ENCODE assay signal across 9 cellular contexts in genomic region chr5:39274388-39275085, GRCh38. TPM values are rescaled to one million over a fixed set of nuclear protein-coding genes. Genes with fewer than 3 reads are reported as not detected.
DNase-seq lines count a peak whose midpoint lies in the region; ATAC-seq, FAIRE-seq and TF ChIP-seq lines count a peak whose summit lies in the region.
"Had no signal": no experiment of that assay in that cellular context is flagged by ENCODE, and none has a peak within 500 bp of the region (broad histone marks: within the 10 kb centered on the region; RNA-seq: fewer than 3 reads in every experiment).

No MANE protein-coding gene starts in this region.

- H3K36me3 ChIP-seq in DOHH2 (ENCODE audit: control insufficient read depth, low read length) (no peaks in the 10 kb centered on the region), GM12878 (ENCODE audit: control insufficient read depth in 2 of 2, insufficient read depth in 2 of 2, low read length in 1 of 2) (no peaks in the 10 kb centered on the region), small intestine (ENCODE audit: control insufficient read depth in 2 of 2, insufficient read depth in 2 of 2, low read length in 2 of 2) (no peaks in the 10 kb centered on the region)

- H3F3A ChIP-seq in DOHH2 (ENCODE audit: control insufficient read depth, insufficient read depth), result no peaks in the 10 kb centered on the region

- in situ Hi-C loops in GM12878 (cut with MboI), result no loop called here

- no peak for TF ChIP-seq POLR2A in GM12878 (IDR thresholded peaks at IDR 0.05; ENCODE audit: low read depth, low read length)

- H3K27me3 ChIP-seq in DOHH2 (ENCODE audit: control insufficient read depth, low read length) (no peaks in the 10 kb centered on the region), GM12878 (replicated peaks in 1 of 2; ENCODE audit: control insufficient read depth in 2 of 2, insufficient read depth in 2 of 2, low read length in 1 of 2) (no peaks in the 10 kb centered on the region), small intestine (ENCODE audit: control insufficient read depth in 2 of 2, insufficient read depth in 2 of 2, low read length in 2 of 2) (no peaks in the 10 kb centered on the region)

- no peak overlapping the region for H3K9ac ChIP-seq in GM12878 (ENCODE audit: control insufficient read depth, insufficient read depth, low read length)

- H3K4me3 ChIP-seq in DOHH2 (ENCODE audit: low read length) (0 out of 2 replicates have a peak overlapping the region, but pooled peaks have one; percentile 14), GM12878 (peak overlapping the region; percentile 49), small intestine (ENCODE audit: low read depth in 1 of 2, low read length in 2 of 2) (no peak overlapping the region)

- no peaks in the 10 kb centered on the region for H4K20me1 ChIP-seq in DOHH2 (ENCODE audit: control insufficient read depth, insufficient read depth, low read depth, low read length)
- no peaks in the 10 kb centered on the region for H4K20me1 ChIP-seq in GM12878 (ENCODE audit: control insufficient read depth, insufficient read depth)

- H3K9me2 ChIP-seq in DOHH2 (replicated peaks; ENCODE audit: control insufficient read depth, low read length), result no peaks in the 10 kb centered on the region

- H2AFZ ChIP-seq in GM12878 (ENCODE audit: control insufficient read depth, low read depth, low read length), result peak overlapping the region; percentile 60

- POLR2A ChIA-PET in GM12878 (lab: Charles Lee), result interaction anchor here (1.2 to 1.7 kb wide), 4 partner anchors 10 to 43 kb away, joined by 3 to 6 read pairs (median 4); no protein-coding TSS in a partner anchor

- peak; percentile 59 for DNase-seq in GM20000 (ENCODE audit: low spot score)
- DNase-seq in GM12878 (ENCODE audit: low read depth, low spot score), result peak; percentile 27
- DNase-seq in small intestine, result peak; percentile 31
- no peak for DNase-seq in NCI-H1694 (lab: John Stamatoyannopoulos, UW)
- DNase-seq in posterior vena cava (ENCODE audit: low spot score), result no peak
- DNase-seq in T1000 (lab: John Stamatoyannopoulos, UW), result no peak

- no peaks in the 10 kb centered on the region for H3K79me2 ChIP-seq in DOHH2 (ENCODE audit: control insufficient read depth, low read length)
- H3K79me2 ChIP-seq in GM12878 (ENCODE audit: control insufficient read depth, insufficient read depth, low read length), result no peaks in the 10 kb centered on the region; the same call in 1 of the 2 replicates

- intact Hi-C loops in GM12878 (cut with micrococcal nuclease; ENCODE audit: unreplicated experiment) (no loop called here), posterior vena cava (cut with DNase I) (no loop called here)

- H3K4me1 ChIP-seq in DOHH2 (ENCODE audit: control insufficient read depth, low read length) (0 out of 2 replicates have a peak, but pooled peaks cover 5% of the 10 kb centered on the region), GM12878 (ENCODE audit: control insufficient read depth, insufficient read depth, low read length) (0 out of 2 replicates have a peak, but pooled peaks cover 3% of the 10 kb centered on the region), small intestine (ENCODE audit: control insufficient read depth in 2 of 2, insufficient read depth in 1 of 2, low read depth in 1 of 2, low read length in 1 of 2) (no peaks in the 10 kb centered on the region)

- WGBS in GM12878 (ENCODE audit: insufficient coverage, insufficient replicate concordance, low lambda C conversion rate, missing lambda C conversion rate), result 34% methylated on average over 3 of the region's 3 CpGs
- 41 to 52% (median 49%) methylated on average over 3 of the region's 3 CpGs for WGBS in small intestine, 3 donors

- CTCF ChIA-PET in GM12878 (lab: Yijun Ruan, JAX), result interaction anchor here (0.8 to 3.6 kb wide), 8 partner anchors 9 to 194 kb away, joined by 3 to 34 read pairs (median 6); partner anchors contain the start of gene FYB1

- SMC1A ChIA-PET in GM12878 (lab: Charles Lee; ENCODE audit: uncharacterized antibody, unreplicated experiment), result interaction anchor here (0.7 to 4.6 kb wide), 14 partner anchors 9 to 203 kb away, joined by 3 to 31 read pairs (median 6); partner anchors contain the start of gene FYB1

- ATAC-seq in HG03565 (IDR thresholded peaks at IDR 0.05; ENCODE audit: unreplicated experiment), result peak; percentile 84
- peak; percentile 90 for ATAC-seq in GM12878
- ATAC-seq: HCT116 had no signal

- no peak for FAIRE-seq in GM12878 (lab: Jason Lieb, UNC)
- no peak for FAIRE-seq in small intestine (lab: Jason Lieb, UNC)

- H3K9me3 ChIP-seq in DOHH2 (ENCODE audit: control insufficient read depth, insufficient read depth, low read length), result no peaks in the 10 kb centered on the region
- H3K9me3 ChIP-seq in GM12878 (replicated peaks; ENCODE audit: control insufficient read depth, insufficient read depth, low read length), result no peaks in the 10 kb centered on the region; the same call in 1 of the 3 replicates
- H3K9me3 ChIP-seq in small intestine (ENCODE audit: control insufficient read depth, low read depth), result no peaks in the 10 kb centered on the region

- no peak for TF ChIP-seq CTCF in DOHH2 (IDR thresholded peaks at IDR 0.05; ENCODE audit: low read depth, low read length, poor library complexity, severe bottlenecking)
- TF ChIP-seq CTCF in GM20000 (IDR thresholded peaks at IDR 0.05; ENCODE audit: extremely low read depth, missing control alignments), result no peak
- no peak for TF ChIP-seq CTCF in GM12878 (IDR thresholded peaks at IDR 0.05 in 2 of 3, conservative IDR thresholded peaks at IDR 0.05 in 1 of 3; ENCODE audit: control insufficient read depth in 2 of 3, extremely low read depth in 1 of 3, insufficient read depth in 1 of 3, low read depth in 3 of 3, low read length in 3 of 3)

- H3K4me2 ChIP-seq in DOHH2 (ENCODE audit: low read length), result peak overlapping the region; percentile 18
- peak overlapping the region; percentile 49 for H3K4me2 ChIP-seq in GM12878 (ENCODE audit: control insufficient read depth, insufficient read depth)

- RAD21 ChIA-PET in GM12878 (lab: Charles Lee; ENCODE audit: unreplicated experiment), result interaction anchor here (0.6 to 2.3 kb wide), 10 partner anchors 9 to 100 kb away, joined by 3 to 15 read pairs (median 6); no protein-coding TSS in a partner anchor

- no peak for TF ChIP-seq RAD21 in GM12878 (IDR thresholded peaks at IDR 0.05; ENCODE audit: insufficient read depth, low read depth, low read length)

- BruUV-seq in GM12878 (replicated peaks; lab: Mats Ljungman, UMichigan), result no TSS peak

- H3K27ac ChIP-seq in DOHH2 (ENCODE audit: low read depth, low read length), result no peak overlapping the region
- H3K27ac ChIP-seq in GM12878 (ENCODE audit: control insufficient read depth, insufficient read depth), result peak overlapping the region; percentile 76
- peak overlapping the region; percentile 60 to 67 for H3K27ac ChIP-seq in small intestine (ENCODE audit: low read depth in 1 of 2, low read length in 1 of 2)

- TF ChIP-seq EP300 in GM12878 (IDR thresholded peaks at IDR 0.05; ENCODE audit: borderline replicate concordance in 1 of 2, control insufficient read depth in 1 of 2, low read depth in 2 of 2, low read length in 2 of 2), result no peak

RNA-seq across cellular contexts. Expression of gene FYB1, which starts 55.2 kb away (rescaled TPM):
- 43.4 and 50.7 TPM in 2 replicates for total RNA-seq in GM12878 (2013; cell fraction: nucleolus; rRNA removed)
- total RNA-seq in GM12878 (2014; rRNA removed), result 0.06 and 0.27 TPM in 2 replicates
- 0.40 and 0.55 TPM in 2 replicates for total RNA-seq in GM12878 (2014; rRNA removed; fragmentation: Illumina TruSeq; extraction: Trizol)
- 0.26 and 0.56 TPM in 2 replicates for total RNA-seq in GM12878 (2021)
- 0.22 TPM for polyA plus RNA-seq in GM12878 (2011; ENCODE audit: low read depth)
- polyA plus RNA-seq in GM12878 (2011; rRNA removed), result 4.3 and 5.8 TPM in 2 replicates
- polyA plus RNA-seq in GM12878 (2011; cell fraction: cytosol; rRNA removed), result 1.3 and 1.7 TPM in 2 replicates
- polyA plus RNA-seq in GM12878 (2011; cell fraction: nucleus; rRNA removed), result 2.9 and 3.2 TPM in 2 replicates
- polyA plus RNA-seq in GM12878 (2012), result 1.6 and 2.8 TPM in 2 replicates
- 0.10 and 0.18 TPM in 2 replicates for polyA plus RNA-seq in GM12878 (2014; fragmentation: Illumina TruSeq; extraction: Trizol)
- under 1 TPM; 0.24 to 0.92 TPM for polyA plus RNA-seq in GM12878 (2014; fragmentation: Nextera tagmentation; extraction: Ambion mirVana)
- polyA plus RNA-seq in GM12878 (2014; rRNA removed), result 0.05 and 0.17 TPM in 2 replicates
- not detected for polyA plus RNA-seq in GM12878 (2016; fragmentation: Nextera tagmentation; extraction: Ambion mirVana)
- polyA minus RNA-seq in GM12878 (2011; rRNA and poly(A)+ RNA removed), result 2.0 and 2.1 TPM in 2 replicates
- 0.67 and 1.5 TPM in 2 replicates for polyA minus RNA-seq in GM12878 (2011; cell fraction: cytosol; rRNA and poly(A)+ RNA removed)
- polyA minus RNA-seq in GM12878 (2011; cell fraction: nucleus; rRNA and poly(A)+ RNA removed), result 3.6 and 4.4 TPM in 2 replicates
- 10 to 100 TPM in 1 of 3 donors, 1 to 10 TPM in 2; 3.5 to 12.4 (median 3.6) TPM for polyA plus RNA-seq in small intestine
- total RNA-seq in posterior vena cava, result 10 to 100 TPM; 10.1 to 26.0 TPM

Comparison
In these comparisons a context has a peak if more than half of its experiments do, and no peak if none do; other contexts are left out.
1. H3K4me3 ChIP-seq: peak in DOHH2 (single experiment) and GM12878 (single experiment); none in small intestine (0 of 2).
2. DNase-seq: peak in GM20000 (single experiment), GM12878 (single experiment) and small intestine (single experiment); none in NCI-H1694 (single experiment), posterior vena cava (single experiment) and T1000 (single experiment).